8 cellular contexts compared by ENCODE assay signal in the genomic region with DNA sequence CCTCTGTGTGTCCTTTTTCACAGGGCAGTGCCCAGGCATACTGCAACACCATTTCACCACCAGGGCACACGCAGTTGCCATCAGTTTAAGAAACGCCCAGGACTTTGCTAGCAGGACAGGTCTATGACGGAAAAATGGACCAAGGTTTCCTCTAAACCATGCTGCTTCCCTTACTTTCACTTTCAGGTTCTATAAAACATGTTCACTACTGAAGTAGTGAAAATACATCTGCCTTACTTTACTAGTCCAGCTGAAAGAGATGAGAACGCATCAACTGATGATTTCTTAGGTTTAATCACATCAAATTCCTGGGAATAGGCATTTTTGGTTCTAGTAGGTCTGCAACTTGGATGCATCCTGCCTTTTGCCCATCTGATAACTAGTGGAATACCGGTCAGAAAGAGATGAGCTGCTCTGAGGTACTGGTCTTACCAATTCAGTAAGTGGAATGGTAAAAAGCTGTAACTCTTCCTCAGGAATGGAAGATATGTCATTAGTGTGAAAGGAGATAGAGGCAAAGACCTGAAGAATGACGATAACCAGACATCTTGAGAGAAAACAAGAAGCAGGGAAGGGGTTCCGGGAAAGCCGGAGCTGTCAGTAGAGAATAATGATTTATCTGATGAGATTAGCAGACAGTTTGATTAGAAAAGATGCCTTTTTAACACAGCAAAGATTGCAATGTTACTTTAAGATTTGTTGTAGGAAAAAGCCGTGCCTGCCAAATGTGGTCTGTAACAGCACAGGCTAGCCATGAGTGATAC.
DNase-seq lines count a peak whose midpoint lies in the region; ATAC-seq and TF ChIP-seq lines count a peak whose summit lies in the region.

No MANE protein-coding gene starts in this region.

- CTCF ChIA-PET in BJ (lab: Yijun Ruan, JAX), result interaction anchor here (0.5 to 1.4 kb wide), 4 partner anchors 11 to 359 kb away, joined by 3 to 5 read pairs (median 4); no protein-coding TSS in a partner anchor

- POLR2A ChIA-PET in BJ (lab: Charles Lee), result no interaction called here

- 1 to 2% methylated on average over 9 of the region's 9 CpGs for WGBS in aorta, 2 donors

- peak overlapping the region; percentile 63 for H3K4me3 Mint-ChIP-seq in mesothelial cell of epicardium

- peaks cover 12% of the 10 kb centered on the region for H3K36me3 Mint-ChIP-seq in mesothelial cell of epicardium

- peaks cover 8% of the 10 kb centered on the region for H3K9me3 Mint-ChIP-seq in mesothelial cell of epicardium

- peak; percentile 67 for ATAC-seq in GM18873 (IDR thresholded peaks at IDR 0.05; ENCODE audit: low FRiP score, unreplicated experiment)
- peak; percentile 75 for ATAC-seq in HG03139 (IDR thresholded peaks at IDR 0.05; ENCODE audit: unreplicated experiment)
- peak; percentile 80 for ATAC-seq in aorta (ENCODE audit: low FRiP score)

- H3K4me3 ChIP-seq in BJ (ENCODE audit: low read depth, low read length) (peak overlapping the region; percentile 43), colonic mucosa (peak overlapping the region; percentile 13), aorta (ENCODE audit: low read length in 2 of 2) (peak overlapping the region; percentile 91 to 100)

- peaks cover 51% of the 10 kb centered on the region for H3K4me1 Mint-ChIP-seq in mesothelial cell of epicardium

- H3K27ac Mint-ChIP-seq in mesothelial cell of epicardium, result peak overlapping the region; percentile 94

- in situ Hi-C loops in SK-MEL-5 (cut with HindIII; ENCODE audit: low pct_unique_long_range_greater_than_20kb, low sequenced_read_pairs), result no loop called here

- H3K9ac ChIP-seq in colonic mucosa (ENCODE audit: low read depth in 2 of 2, low read length in 2 of 2), result no peak overlapping the region

- no peaks in the 10 kb centered on the region for H3K4me1 ChIP-seq in colonic mucosa
- H3K4me1 ChIP-seq in aorta (ENCODE audit: control insufficient read depth in 1 of 2, insufficient read depth in 2 of 2, low read length in 2 of 2), result peaks cover 0 to 3% of the 10 kb centered on the region in 2 donors

- DNase-seq in BJ (ENCODE audit: low read depth) (no peak), SK-MEL-5 (ENCODE audit: low read depth, low spot score) (peak; percentile 11), colonic mucosa (no peak), mesothelial cell of epicardium (ENCODE audit: low spot score in 2 of 2, unreplicated experiment in 2 of 2) (no peak), aorta (peak in 1 of 2 donors; percentile 53), NCI-H2081 (lab: John Stamatoyannopoulos, UW) (no peak)

- H3K27me3 Mint-ChIP-seq in mesothelial cell of epicardium (ENCODE audit: low read depth), result no peaks in the 10 kb centered on the region

- H3K36me3 ChIP-seq in BJ (ENCODE audit: control insufficient read depth, insufficient read depth, low read length) (no peaks in the 10 kb centered on the region), colonic mucosa (no peaks in the 10 kb centered on the region), aorta (ENCODE audit: control insufficient read depth in 1 of 2, insufficient read depth in 2 of 2, low read length in 1 of 2) (no peaks in the 10 kb centered on the region)

- H3K27ac ChIP-seq in colonic mucosa (peak overlapping the region; percentile 24), aorta (ENCODE audit: low read depth in 1 of 2, low read length in 2 of 2) (peak overlapping the region; percentile 86 to 87)

- H3K27me3 ChIP-seq in BJ (ENCODE audit: control insufficient read depth, insufficient read depth, low read length), result no peaks in the 10 kb centered on the region
- H3K27me3 ChIP-seq in colonic mucosa, result no peaks in the 10 kb centered on the region
- no peaks in the 10 kb centered on the region for H3K27me3 ChIP-seq in aorta (ENCODE audit: control insufficient read depth in 1 of 2, insufficient read depth in 2 of 2, low read length in 1 of 2)

- H3K9me3 ChIP-seq in colonic mucosa, result no peaks in the 10 kb centered on the region
- no peaks in the 10 kb centered on the region for H3K9me3 ChIP-seq in aorta (ENCODE audit: control insufficient read depth, low read length)

- TF ChIP-seq CTCF in BJ (IDR thresholded peaks at IDR 0.05; ENCODE audit: insufficient read depth, low read depth, low read length) (peak; percentile 12; the same call in 1 of the 2 replicates), colonic mucosa (IDR thresholded peaks at IDR 0.05) (no peak), mesothelial cell of epicardium (IDR thresholded peaks at IDR 0.05; ENCODE audit: unreplicated experiment) (no peak)

- intact Hi-C loops in colonic mucosa (cut with DNase I) (no loop called here), aorta (cut with DNase I) (loop anchor here in 1 of 2 donors (10.0 kb wide), 2 partner anchors 107 to 243 kb away; a partner anchor contains a TSS)

Comparison
In these comparisons a context has a peak if more than half of its experiments do, and no peak if none do; other contexts are left out.
1. H3K4me3 ChIP-seq: peak in every context shown above with its lines; median percentile 96 in aorta; 43 in BJ; 13 in colonic mucosa.